Comparison of ENCODE assay signal across 11 cellular contexts in the genomic region with DNA sequence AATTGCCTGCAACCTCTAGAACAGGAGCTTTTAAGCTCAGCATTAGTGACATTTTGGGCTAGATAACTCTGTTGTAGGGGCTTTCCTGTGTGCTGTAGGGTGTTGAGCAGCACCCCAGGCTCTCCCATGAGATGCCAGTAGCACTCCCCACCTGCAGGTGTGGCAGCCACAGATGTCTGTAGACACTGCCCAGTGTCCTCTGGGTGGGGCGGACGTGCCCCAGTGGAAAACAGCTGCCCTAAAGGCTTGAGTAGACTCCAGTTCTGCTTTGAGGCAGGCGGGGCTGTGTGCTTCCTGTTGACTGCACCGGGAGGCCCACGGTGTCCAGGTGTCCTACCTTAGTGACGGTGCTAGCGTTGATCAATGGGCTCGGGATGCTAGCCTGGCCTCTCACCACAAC. TPM values are rescaled to one million over a fixed set of nuclear protein-coding genes. Genes with fewer than 3 reads are reported as not detected.
A peak's percentile ranks its signal among the peaks of the same experiment; 100 is the strongest.
DNase-seq lines count a peak whose midpoint lies in the region; ATAC-seq and TF ChIP-seq lines count a peak whose summit lies in the region.
"Had no signal": no experiment of that assay in that cellular context is flagged by ENCODE, and none has a peak within 500 bp of the region (broad histone marks: within the 10 kb centered on the region; RNA-seq: fewer than 3 reads in every experiment).

No MANE protein-coding gene starts in this region.

- H3K9me3 ChIP-seq in stomach (no peaks in the 10 kb centered on the region), gastrocnemius medialis (no peaks in the 10 kb centered on the region)

- POLR2A ChIA-PET in HEK293T (lab: Yijun Ruan, JAX): no interaction called here

- DNase-seq in activated CD4-positive, CD25-positive, alpha-beta regulatory T cell (lab: John Stamatoyannopoulos, UW): no peak
- peak; percentile 39 for DNase-seq in activated CD8-positive, alpha-beta memory T cell treated with anti-CD3 and anti-CD28 coated beads, Interleukin-2, amount 10 ng/mL, durations not matched to agents 7 days and 5 days
- DNase-seq in stomach (peak; percentile 25), HEK293T (ENCODE audit: extremely low spot score) (no peak), gastrocnemius medialis (no peak)
- DNase-seq: amniotic stem cell, DMS79 treated with DMSO at 0.1 percent for 48 hours had no signal

- no peak for TF ChIP-seq EP300 in stomach (IDR thresholded peaks at IDR 0.05)

- TF ChIP-seq CTCF in stomach (IDR thresholded peaks at IDR 0.05) (no peak), gastrocnemius medialis (IDR thresholded peaks at IDR 0.05 in 4 of 5, conservative IDR thresholded peaks at IDR 0.05 in 1 of 5) (no peak)

- no peaks in the 10 kb centered on the region for H3K9me3 Mint-ChIP-seq in activated CD8-positive, alpha-beta memory T cell treated with anti-CD3 and anti-CD28 coated beads, Interleukin-2, amount 10 ng/mL, durations not matched to agents 7 days and 5 days (ENCODE audit: low read depth)

- no peak for TF ChIP-seq POLR2A in stomach (IDR thresholded peaks at IDR 0.05)
- TF ChIP-seq POLR2A in gastrocnemius medialis (IDR thresholded peaks at IDR 0.05): no peak

- no peaks in the 10 kb centered on the region for H3K27me3 Mint-ChIP-seq in activated CD8-positive, alpha-beta memory T cell treated with anti-CD3 and anti-CD28 coated beads, Interleukin-2, amount 10 ng/mL, durations not matched to agents 7 days and 5 days

- H3K4me1 ChIP-seq in stomach (peaks cover 1 to 44% (median 17%) of the 10 kb centered on the region in 4 donors), gastrocnemius medialis (no peaks in the 10 kb centered on the region)

- intact Hi-C loops in stomach (cut with DNase I; ENCODE audit: low total_unique reads) (no loop called here), gastrocnemius medialis (cut with DNase I; ENCODE audit: low total_unique reads) (no loop called here)

- peak; percentile 19 to 31 for ATAC-seq in activated CD4-positive, CD25-positive, alpha-beta regulatory T cell treated with anti-CD3 and anti-CD28 coated beads, Interleukin-2, amount 50 U/mL, for 24 hours
- no peak for ATAC-seq in activated CD8-positive, alpha-beta memory T cell treated with anti-CD3 and anti-CD28 coated beads, Interleukin-2, amount 10 ng/mL, durations not matched to agents 7 days and 5 days
- ATAC-seq in gastrocnemius medialis (no peak), HG02884 (IDR thresholded peaks at IDR 0.05; ENCODE audit: unreplicated experiment) (no peak)

- CTCF ChIA-PET in activated CD8-positive, alpha-beta memory T cell treated with anti-CD3 and anti-CD28 coated beads, Interleukin-2, amount 10 ng/mL, durations not matched to agents 7 days and 5 days (lab: Charles Lee): interaction anchor here (1.3 kb wide), 1 partner anchor 12 kb away, joined by 3 read pairs; no protein-coding TSS in a partner anchor
- CTCF ChIA-PET in HEK293T (lab: Yijun Ruan, JAX): no interaction called here

- peak overlapping the region; percentile 22 for H3K4me3 Mint-ChIP-seq in activated CD8-positive, alpha-beta memory T cell treated with anti-CD3 and anti-CD28 coated beads, Interleukin-2, amount 10 ng/mL, durations not matched to agents 7 days and 5 days

- peaks cover 54% of the 10 kb centered on the region for H3K4me1 Mint-ChIP-seq in activated CD8-positive, alpha-beta memory T cell treated with anti-CD3 and anti-CD28 coated beads, Interleukin-2, amount 10 ng/mL, durations not matched to agents 7 days and 5 days

- H3K36me3 Mint-ChIP-seq in activated CD8-positive, alpha-beta memory T cell treated with anti-CD3 and anti-CD28 coated beads, Interleukin-2, amount 10 ng/mL, durations not matched to agents 7 days and 5 days: peaks cover 60% of the 10 kb centered on the region

- in situ Hi-C loops in gastrocnemius medialis (cut with MboI; ENCODE audit: low sequenced_read_pairs in 4 of 4): no loop called here

- H3K36me3 ChIP-seq in stomach (peaks cover 49 to 99% (median 97%) of the 10 kb centered on the region in 4 donors), gastrocnemius medialis (peaks cover 0 to 89% of the 10 kb centered on the region in 2 donors)

- H3K27ac Mint-ChIP-seq in activated CD8-positive, alpha-beta memory T cell treated with anti-CD3 and anti-CD28 coated beads, Interleukin-2, amount 10 ng/mL, durations not matched to agents 7 days and 5 days: peak overlapping the region; percentile 97

- peak overlapping the region; percentile 99 for H3K27ac ChIP-seq in layer of hippocampus (ENCODE audit: low read depth, low read length)
- H3K27ac ChIP-seq in stomach: peak overlapping the region in 1 of 5 donors; percentile 16
- H3K27ac ChIP-seq in gastrocnemius medialis: no peak overlapping the region
- H3K27ac ChIP-seq: VCaP had no signal

- no peak overlapping the region for H3K4me3 ChIP-seq in stomach
- no peak overlapping the region for H3K4me3 ChIP-seq in gastrocnemius medialis

- 75 to 89% (median 85%) methylated on average over 8 of the region's 8 CpGs for WGBS in stomach, 5 donors

- no peaks in the 10 kb centered on the region for H3K27me3 ChIP-seq in layer of hippocampus (ENCODE audit: control insufficient read depth, insufficient read depth, low read length)
- no peaks in the 10 kb centered on the region for H3K27me3 ChIP-seq in stomach
- no peaks in the 10 kb centered on the region for H3K27me3 ChIP-seq in gastrocnemius medialis

TF ChIP-seq in HEK293T, 16 proteins besides CTCF, POLR2A, EP300 and RAD21:
- TF ChIP-seq LEF1 (IDR thresholded peaks at IDR 0.05; ENCODE audit: borderline replicate concordance) (no peak), BHLHE40 (IDR thresholded peaks at IDR 0.05; ENCODE audit: borderline replicate concordance) (no peak), FOXM1 (IDR thresholded peaks at IDR 0.05; ENCODE audit: borderline replicate concordance) (no peak), FOXA1 (IDR thresholded peaks at IDR 0.05) (no peak), SUZ12 (IDR thresholded peaks at IDR 0.05) (no peak)

RNA-seq across cellular contexts. Expression of gene PWP2, which starts 16.9 kb away (rescaled TPM):
- 1 to 10 TPM; 9.3 to 9.6 TPM for total RNA-seq in activated CD8-positive, alpha-beta memory T cell treated with anti-CD3 and anti-CD28 coated beads, Interleukin-2, amount 10 ng/mL, durations not matched to agents 7 days and 5 days
- total RNA-seq in stomach: 10 to 100 TPM in 2 of 5 donors, 1 to 10 TPM in 2, not detected in 1; 4.6 to 29.2 (median 14.7) TPM
- polyA plus RNA-seq in stomach: 10 to 100 TPM in 1 of 3 donors, 1 to 10 TPM in 2; 2.4 to 15.3 (median 6.3) TPM
- 10 to 100 TPM in 1 of 4 donors, 1 to 10 TPM in 3; 3.9 to 19.2 (median 7.9) TPM for total RNA-seq in gastrocnemius medialis

RNA-seq across cellular contexts. Expression of gene GATD3, which starts 43.2 kb away (rescaled TPM):
- 10 to 100 TPM; 10.0 to 12.5 TPM for total RNA-seq in activated CD8-positive, alpha-beta memory T cell treated with anti-CD3 and anti-CD28 coated beads, Interleukin-2, amount 10 ng/mL, durations not matched to agents 7 days and 5 days
- total RNA-seq in stomach (10 to 100 TPM in 3 of 5 donors, 1 to 10 TPM in 2; 9.6 to 40.6 (median 14.5) TPM), gastrocnemius medialis (10 to 100 TPM in 2 of 4 donors, 1 to 10 TPM in 2; 4.7 to 52.2 (median 10.0) TPM)
- 10 to 100 TPM in 2 of 3 donors, 1 to 10 TPM in 1; 5.6 to 49.3 (median 15.1) TPM for polyA plus RNA-seq in stomach

Comparison
In these comparisons a context has a peak if more than half of its experiments do, and no peak if none do; other contexts are left out.
1. ATAC-seq: peak in activated CD4-positive, CD25-positive, alpha-beta regulatory T cell treated with anti-CD3 and anti-CD28 coated beads, Interleukin-2, amount 50 U/mL, for 24 hours (2 of 2); none in activated CD8-positive, alpha-beta memory T cell treated with anti-CD3 and anti-CD28 coated beads, Interleukin-2, amount 10 ng/mL, durations not matched to agents 7 days and 5 days (single experiment), gastrocnemius medialis (0 of 2) and HG02884 (single experiment).
2. DNase-seq: peak in activated CD8-positive, alpha-beta memory T cell treated with anti-CD3 and anti-CD28 coated beads, Interleukin-2, amount 10 ng/mL, durations not matched to agents 7 days and 5 days (single experiment) and stomach (single experiment); none in activated CD4-positive, CD25-positive, alpha-beta regulatory T cell (0 of 4), HEK293T (single experiment) and gastrocnemius medialis (0 of 2).